Comparison of ENCODE assay signal across 26 cellular contexts in genomic region chr10:119297207-119297968, GRCh38.
DNase-seq lines count a peak whose midpoint lies in the region; ATAC-seq and TF ChIP-seq lines count a peak whose summit lies in the region.
"Had no signal": no experiment of that assay in that cellular context is flagged by ENCODE, and none has a peak within 500 bp of the region (broad histone marks: within the 10 kb centered on the region; RNA-seq: fewer than 3 reads in every experiment).

No MANE protein-coding gene starts in this region.

- H3K4me3 ChIP-seq in gastroesophageal sphincter (no peak overlapping the region), stomach (no peak overlapping the region)
- H3K4me3 ChIP-seq: GM23248, left lung, PC-9, upper lobe of right lung had no signal

- H3K36me3 ChIP-seq in gastroesophageal sphincter (no peaks in the 10 kb centered on the region), stomach (peaks cover 0 to 6% (median 4%) of the 10 kb centered on the region in 4 donors)
- H3K36me3 ChIP-seq: left lung, upper lobe of right lung had no signal

- intact Hi-C loops in activated CD4-positive, alpha-beta T cell treated with anti-CD3 and anti-CD28 coated beads, Interleukin-2, amount 10 ng/mL, durations not matched to agents 24 days and 14 days (cut with micrococcal nuclease) = no loop called here
- intact Hi-C loops in stomach (cut with DNase I; ENCODE audit: low total_unique reads) = no loop called here
- intact Hi-C loops in posterior vena cava (cut with DNase I) = loop anchor here in 1 of 2 donors (5.0 kb wide), 1 partner anchor 310 kb away; no protein-coding TSS in a partner anchor

- CTCF ChIA-PET in activated CD4-positive, alpha-beta T cell treated with anti-CD3 and anti-CD28 coated beads, Interleukin-2, amount 10 ng/mL, durations not matched to agents 7 days and 5 days (lab: Charles Lee) = interaction anchor here (0.8 to 1.3 kb wide), 2 partner anchors 8 to 98 kb away, joined by 3 to 5 read pairs; no protein-coding TSS in a partner anchor

- TF ChIP-seq EP300 in gastroesophageal sphincter (IDR thresholded peaks at IDR 0.05) = no peak
- no peak for TF ChIP-seq EP300 in stomach (IDR thresholded peaks at IDR 0.05)

- no peak overlapping the region for H3K4me3 Mint-ChIP-seq in activated CD4-positive, alpha-beta T cell treated with anti-CD3 and anti-CD28 coated beads, Interleukin-2, amount 10 ng/mL, durations not matched to agents 24 days and 14 days
- H3K4me3 Mint-ChIP-seq in activated CD4-positive, alpha-beta T cell treated with anti-CD3 and anti-CD28 coated beads, Interleukin-2, amount 10 ng/mL, durations not matched to agents 7 days and 5 days = no peak overlapping the region
- no peak overlapping the region for H3K4me3 Mint-ChIP-seq in memory B cell
- H3K4me3 Mint-ChIP-seq: activated T-cell treated with anti-CD3 and anti-CD28 coated beads, Interleukin-2, amount 50 U/mL, for 4 hours; T-cell had no signal

- H3K36me3 Mint-ChIP-seq in activated CD4-positive, alpha-beta T cell treated with anti-CD3 and anti-CD28 coated beads, Interleukin-2, amount 10 ng/mL, durations not matched to agents 24 days and 14 days (ENCODE audit: low read depth) = peaks cover 34% of the 10 kb centered on the region
- H3K36me3 Mint-ChIP-seq in activated CD4-positive, alpha-beta T cell treated with anti-CD3 and anti-CD28 coated beads, Interleukin-2, amount 10 ng/mL, durations not matched to agents 7 days and 5 days (ENCODE audit: low read depth) = peaks cover 36% of the 10 kb centered on the region
- H3K36me3 Mint-ChIP-seq in memory B cell = peaks cover 25% of the 10 kb centered on the region

- WGBS in gastroesophageal sphincter (ENCODE audit: low coverage in 1 of 2), 2 donors = 27 to 63% methylated on average over 2 to 5 of the region's 5 CpGs
- WGBS in stomach, 5 donors = 88 to 94% (median 90%) methylated on average over 5 of the region's 5 CpGs

- H3K27ac ChIP-seq in gastroesophageal sphincter = peak overlapping the region in 3 of 4 donors; percentile 18 to 55 (median 54)
- H3K27ac ChIP-seq in stomach = peak overlapping the region in 4 of 5 donors; percentile 49 to 81 (median 68)
- H3K27ac ChIP-seq: GM23248, left lung, parathyroid adenoma, PC-9, upper lobe of right lung had no signal

- H3K27me3 ChIP-seq in gastroesophageal sphincter = no peaks in the 10 kb centered on the region
- no peaks in the 10 kb centered on the region for H3K27me3 ChIP-seq in stomach
- H3K27me3 ChIP-seq: left lung, upper lobe of right lung had no signal

- TF ChIP-seq CTCF in gastroesophageal sphincter (IDR thresholded peaks at IDR 0.05) (no peak), stomach (IDR thresholded peaks at IDR 0.05) (no peak)

- peaks cover 16% of the 10 kb centered on the region for H3K9me3 Mint-ChIP-seq in activated CD4-positive, alpha-beta T cell treated with anti-CD3 and anti-CD28 coated beads, Interleukin-2, amount 10 ng/mL, durations not matched to agents 24 days and 14 days
- peaks cover 12% of the 10 kb centered on the region for H3K9me3 Mint-ChIP-seq in activated CD4-positive, alpha-beta T cell treated with anti-CD3 and anti-CD28 coated beads, Interleukin-2, amount 10 ng/mL, durations not matched to agents 7 days and 5 days
- H3K9me3 Mint-ChIP-seq in memory B cell = peaks cover 7% of the 10 kb centered on the region

- H3K27me3 Mint-ChIP-seq in activated CD4-positive, alpha-beta T cell treated with anti-CD3 and anti-CD28 coated beads, Interleukin-2, amount 10 ng/mL, durations not matched to agents 24 days and 14 days = no peaks in the 10 kb centered on the region
- H3K27me3 Mint-ChIP-seq in activated CD4-positive, alpha-beta T cell treated with anti-CD3 and anti-CD28 coated beads, Interleukin-2, amount 10 ng/mL, durations not matched to agents 7 days and 5 days = no peaks in the 10 kb centered on the region
- H3K27me3 Mint-ChIP-seq in memory B cell = no peaks in the 10 kb centered on the region
- H3K27me3 Mint-ChIP-seq: T-cell had no signal

- peak overlapping the region; percentile 25 for H3K27ac Mint-ChIP-seq in activated CD4-positive, alpha-beta T cell treated with anti-CD3 and anti-CD28 coated beads, Interleukin-2, amount 10 ng/mL, durations not matched to agents 24 days and 14 days
- H3K27ac Mint-ChIP-seq in activated CD4-positive, alpha-beta T cell treated with anti-CD3 and anti-CD28 coated beads, Interleukin-2, amount 10 ng/mL, durations not matched to agents 7 days and 5 days = no peak overlapping the region
- H3K27ac Mint-ChIP-seq in memory B cell = peak overlapping the region; percentile 91

- no peak for DNase-seq in activated CD4-positive, alpha-beta T cell treated with anti-CD3 and anti-CD28 coated beads, Interleukin-2, amount 10 ng/mL, durations not matched to agents 24 days and 14 days
- DNase-seq in activated CD4-positive, alpha-beta T cell treated with anti-CD3 and anti-CD28 coated beads, Interleukin-2, amount 10 ng/mL, durations not matched to agents 7 days and 5 days = no peak
- DNase-seq in memory B cell (ENCODE audit: low spot score in 2 of 2) (no peak), stomach (no peak), posterior vena cava (ENCODE audit: low spot score) (no peak), NCI-H345 treated with DMSO at 0.1 percent for 48 hours (lab: John Stamatoyannopoulos, UW; ENCODE audit: unreplicated experiment) (no peak), DMS153 (lab: John Stamatoyannopoulos, UW) (no peak)
- DNase-seq: 8988T; activated CD4-positive, alpha-beta T cell treated with anti-CD3 and anti-CD28 coated beads for 4 hours; activated naive CD4-positive, alpha-beta T cell treated with Interleukin-2 at 50 U/mL for 16 hours; activated T-cell treated with anti-CD3 and anti-CD28 coated beads, Interleukin-2, amount 50 U/mL, for 4 hours; anterior cingulate cortex; central memory CD4-positive, alpha-beta T cell; DMS79 treated with DMSO at 0.1 percent for 48 hours; left lung; NCI-H1436 treated with DMSO at 0.1 percent for 48 hours; NCI-H2107; NCI-H524 treated with DMSO at 0.1 percent for 48 hours; NK-92 treated with Interleukin-12 subunit alpha and Interleukin-12 subunit beta, amount 100 ng/mL, for 24 hours; PC-9; SIG-M5; T-cell; upper lobe of right lung had no signal

- peaks cover 0 to 75% (median 35%) of the 10 kb centered on the region in 3 donors for H3K4me1 ChIP-seq in gastroesophageal sphincter
- H3K4me1 ChIP-seq in stomach = peaks cover 49 to 74% (median 62%) of the 10 kb centered on the region in 4 donors

- H3K4me1 Mint-ChIP-seq in activated CD4-positive, alpha-beta T cell treated with anti-CD3 and anti-CD28 coated beads, Interleukin-2, amount 10 ng/mL, durations not matched to agents 24 days and 14 days = peaks cover 63% of the 10 kb centered on the region
- peaks cover 61% of the 10 kb centered on the region for H3K4me1 Mint-ChIP-seq in activated CD4-positive, alpha-beta T cell treated with anti-CD3 and anti-CD28 coated beads, Interleukin-2, amount 10 ng/mL, durations not matched to agents 7 days and 5 days
- H3K4me1 Mint-ChIP-seq in memory B cell = peaks cover 36% of the 10 kb centered on the region

- POLR2A ChIA-PET in activated CD4-positive, alpha-beta T cell treated with anti-CD3 and anti-CD28 coated beads, Interleukin-2, amount 10 ng/mL, durations not matched to agents 7 days and 5 days (lab: Charles Lee) = no interaction called here

- no peak for ATAC-seq in gastroesophageal sphincter
- ATAC-seq in memory B cell (ENCODE audit: low read depth) = no peak
- ATAC-seq: activated T-cell treated with anti-CD3 and anti-CD28 coated beads, Interleukin-2, amount 50 U/mL, for 4 hours; left lung; T-cell had no signal

- TF ChIP-seq POLR2A in gastroesophageal sphincter (IDR thresholded peaks at IDR 0.05) (no peak), stomach (IDR thresholded peaks at IDR 0.05) (no peak)

- H3K9me3 ChIP-seq in gastroesophageal sphincter (peaks cover 0 to 11% (median 0%) of the 10 kb centered on the region in 3 donors), stomach (peaks cover 0 to 7% (median 0%) of the 10 kb centered on the region in 4 donors)
- H3K9me3 ChIP-seq: upper lobe of right lung had no signal
